ENCODE assay signal across 1 cellular context in the genomic region with DNA sequence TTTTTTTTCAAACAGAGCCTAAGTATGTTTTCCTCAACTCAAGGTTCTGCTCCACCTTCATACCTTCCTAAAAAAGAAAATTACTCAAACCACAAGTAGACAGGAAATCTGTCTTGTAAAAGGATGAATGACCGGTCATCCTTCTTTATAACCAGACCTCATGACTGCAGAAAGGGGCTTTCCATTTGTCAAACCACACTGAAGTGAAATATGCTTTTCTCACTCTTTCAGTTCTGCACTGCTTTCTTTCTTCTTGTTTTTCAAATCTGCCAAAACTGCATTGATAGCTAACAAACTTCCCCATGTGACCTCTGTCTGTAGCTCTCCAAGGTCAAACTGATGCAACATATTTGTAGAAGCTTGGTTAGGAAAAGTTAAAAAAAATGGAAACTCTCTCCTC.
TF ChIP-seq lines count a peak whose summit lies in the region.

No MANE protein-coding gene starts in this region.

TF ChIP-seq in GM23338, 12 proteins besides CTCF, POLR2A, EP300 and RAD21 (continued from another document):
- TF ChIP-seq, protein P1, sequence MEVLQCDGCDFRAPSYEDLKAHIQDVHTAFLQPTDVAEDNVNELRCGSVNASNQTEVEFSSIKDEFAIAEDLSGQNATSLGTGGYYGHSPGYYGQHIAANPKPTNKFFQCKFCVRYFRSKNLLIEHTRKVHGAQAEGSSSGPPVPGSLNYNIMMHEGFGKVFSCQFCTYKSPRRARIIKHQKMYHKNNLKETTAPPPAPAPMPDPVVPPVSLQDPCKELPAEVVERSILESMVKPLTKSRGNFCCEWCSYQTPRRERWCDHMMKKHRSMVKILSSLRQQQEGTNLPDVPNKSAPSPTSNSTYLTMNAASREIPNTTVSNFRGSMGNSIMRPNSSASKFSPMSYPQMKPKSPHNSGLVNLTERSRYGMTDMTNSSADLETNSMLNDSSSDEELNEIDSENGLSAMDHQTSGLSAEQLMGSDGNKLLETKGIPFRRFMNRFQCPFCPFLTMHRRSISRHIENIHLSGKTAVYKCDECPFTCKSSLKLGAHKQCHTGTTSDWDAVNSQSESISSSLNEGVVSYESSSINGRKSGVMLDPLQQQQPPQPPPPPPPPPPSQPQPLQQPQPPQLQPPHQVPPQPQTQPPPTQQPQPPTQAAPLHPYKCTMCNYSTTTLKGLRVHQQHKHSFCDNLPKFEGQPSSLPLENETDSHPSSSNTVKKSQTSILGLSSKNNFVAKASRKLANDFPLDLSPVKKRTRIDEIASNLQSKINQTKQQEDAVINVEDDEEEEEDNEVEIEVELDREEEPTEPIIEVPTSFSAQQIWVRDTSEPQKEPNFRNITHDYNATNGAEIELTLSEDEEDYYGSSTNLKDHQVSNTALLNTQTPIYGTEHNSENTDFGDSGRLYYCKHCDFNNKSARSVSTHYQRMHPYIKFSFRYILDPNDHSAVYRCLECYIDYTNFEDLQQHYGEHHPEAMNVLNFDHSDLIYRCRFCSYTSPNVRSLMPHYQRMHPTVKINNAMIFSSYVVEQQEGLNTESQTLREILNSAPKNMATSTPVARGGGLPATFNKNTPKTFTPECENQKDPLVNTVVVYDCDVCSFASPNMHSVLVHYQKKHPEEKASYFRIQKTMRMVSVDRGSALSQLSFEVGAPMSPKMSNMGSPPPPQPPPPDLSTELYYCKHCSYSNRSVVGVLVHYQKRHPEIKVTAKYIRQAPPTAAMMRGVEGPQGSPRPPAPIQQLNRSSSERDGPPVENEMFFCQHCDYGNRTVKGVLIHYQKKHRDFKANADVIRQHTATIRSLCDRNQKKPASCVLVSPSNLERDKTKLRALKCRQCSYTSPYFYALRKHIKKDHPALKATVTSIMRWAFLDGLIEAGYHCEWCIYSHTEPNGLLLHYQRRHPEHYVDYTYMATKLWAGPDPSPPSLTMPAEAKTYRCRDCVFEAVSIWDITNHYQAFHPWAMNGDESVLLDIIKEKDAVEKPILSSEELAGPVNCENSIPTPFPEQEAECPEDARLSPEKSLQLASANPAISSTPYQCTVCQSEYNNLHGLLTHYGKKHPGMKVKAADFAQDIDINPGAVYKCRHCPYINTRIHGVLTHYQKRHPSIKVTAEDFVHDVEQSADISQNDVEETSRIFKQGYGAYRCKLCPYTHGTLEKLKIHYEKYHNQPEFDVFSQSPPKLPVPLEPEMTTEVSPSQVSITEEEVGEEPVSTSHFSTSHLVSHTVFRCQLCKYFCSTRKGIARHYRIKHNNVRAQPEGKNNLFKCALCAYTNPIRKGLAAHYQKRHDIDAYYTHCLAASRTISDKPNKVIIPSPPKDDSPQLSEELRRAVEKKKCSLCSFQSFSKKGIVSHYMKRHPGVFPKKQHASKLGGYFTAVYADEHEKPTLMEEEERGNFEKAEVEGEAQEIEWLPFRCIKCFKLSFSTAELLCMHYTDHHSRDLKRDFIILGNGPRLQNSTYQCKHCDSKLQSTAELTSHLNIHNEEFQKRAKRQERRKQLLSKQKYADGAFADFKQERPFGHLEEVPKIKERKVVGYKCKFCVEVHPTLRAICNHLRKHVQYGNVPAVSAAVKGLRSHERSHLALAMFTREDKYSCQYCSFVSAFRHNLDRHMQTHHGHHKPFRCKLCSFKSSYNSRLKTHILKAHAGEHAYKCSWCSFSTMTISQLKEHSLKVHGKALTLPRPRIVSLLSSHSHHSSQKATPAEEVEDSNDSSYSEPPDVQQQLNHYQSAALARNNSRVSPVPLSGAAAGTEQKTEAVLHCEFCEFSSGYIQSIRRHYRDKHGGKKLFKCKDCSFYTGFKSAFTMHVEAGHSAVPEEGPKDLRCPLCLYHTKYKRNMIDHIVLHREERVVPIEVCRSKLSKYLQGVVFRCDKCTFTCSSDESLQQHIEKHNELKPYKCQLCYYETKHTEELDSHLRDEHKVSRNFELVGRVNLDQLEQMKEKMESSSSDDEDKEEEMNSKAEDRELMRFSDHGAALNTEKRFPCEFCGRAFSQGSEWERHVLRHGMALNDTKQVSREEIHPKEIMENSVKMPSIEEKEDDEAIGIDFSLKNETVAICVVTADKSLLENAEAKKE (CRISPR knock-in tag; IDR thresholded peaks at IDR 0.05): no peak
- TF ChIP-seq POLR2AphosphoS5 (IDR thresholded peaks at IDR 0.05; ENCODE audit: low read depth): no peak
